In the genomic region with DNA sequence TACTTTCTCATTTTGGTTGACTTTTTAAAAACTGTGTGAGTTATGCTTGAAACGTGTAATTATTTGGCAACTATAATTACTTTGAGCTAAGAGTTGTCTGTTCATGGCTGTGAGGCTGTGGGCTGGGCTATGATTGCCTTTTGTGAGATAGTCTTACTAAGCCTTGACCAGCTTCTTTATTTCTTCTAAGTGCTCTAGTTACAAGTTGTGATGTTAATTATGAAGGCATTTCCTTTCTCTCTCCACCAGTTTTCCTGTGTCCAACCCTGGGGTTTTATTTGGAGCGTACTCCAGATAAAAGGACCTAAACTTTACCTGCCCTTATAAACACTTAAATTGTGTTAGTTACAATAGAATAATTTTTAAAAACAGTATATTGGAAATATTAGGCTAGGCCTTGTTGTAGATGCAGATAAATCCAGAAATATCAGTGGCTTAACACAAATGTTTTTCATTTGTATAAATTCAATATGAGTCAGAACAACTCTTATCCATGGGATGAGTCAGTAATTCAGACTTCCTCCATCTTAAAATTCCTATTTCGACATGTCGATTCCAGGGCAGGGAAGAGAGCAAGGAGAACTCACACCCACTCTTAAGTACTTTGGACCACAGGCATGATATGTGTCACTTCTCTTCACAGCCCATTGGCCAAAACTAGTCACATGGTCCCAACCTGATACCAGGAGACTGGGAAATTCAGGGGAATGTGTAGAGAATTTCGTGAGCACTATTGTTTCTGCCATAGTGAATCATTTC, we compare ENCODE assay signal across 14 cellular contexts. TPM values are rescaled to one million over a fixed set of nuclear protein-coding genes. Genes with fewer than 3 reads are reported as not detected.
A peak's percentile ranks its signal among the peaks of the same experiment; 100 is the strongest.
DNase-seq lines count a peak whose midpoint lies in the region; ATAC-seq, FAIRE-seq and TF ChIP-seq lines count a peak whose summit lies in the region.
"Had no signal": no experiment of that assay in that cellular context is flagged by ENCODE, and none has a peak within 500 bp of the region (broad histone marks: within the 10 kb centered on the region; RNA-seq: fewer than 3 reads in every experiment).

No MANE protein-coding gene starts in this region.

- H3K4me3 Mint-ChIP-seq in T-helper 2 cell treated with Interferon-gamma antibody and Interleukin-4, amounts not matched to agents 5 μg/mL and 100 μg/mL, for 36 hours, result no peak overlapping the region
- H3K4me3 Mint-ChIP-seq: nephron; stimulated activated naive B cell treated with anti-CD40 and anti-IgM and Interleukin-4, amounts not matched to agents 10 μg/mL and 1 μg/mL and 100 μg/mL, for 72 hours had no signal

- no peaks in the 10 kb centered on the region for H3K9me3 Mint-ChIP-seq in T-helper 2 cell treated with Interferon-gamma antibody and Interleukin-4, amounts not matched to agents 5 μg/mL and 100 μg/mL, for 36 hours
- H3K9me3 Mint-ChIP-seq: nephron; stimulated activated naive B cell treated with anti-CD40 and anti-IgM and Interleukin-4, amounts not matched to agents 10 μg/mL and 1 μg/mL and 100 μg/mL, for 72 hours had no signal

- H3K4me1 Mint-ChIP-seq in T-helper 2 cell treated with Interferon-gamma antibody and Interleukin-4, amounts not matched to agents 5 μg/mL and 100 μg/mL, for 36 hours (ENCODE audit: low read depth), result peaks cover 21% of the 10 kb centered on the region
- H3K4me1 Mint-ChIP-seq: nephron had no signal

- H3K36me3 ChIP-seq in BJ (ENCODE audit: control insufficient read depth, insufficient read depth, low read length) (no peaks in the 10 kb centered on the region), bronchial epithelial cell (ENCODE audit: control insufficient read depth, insufficient read depth, low read length) (no peaks in the 10 kb centered on the region)

- H3K4me3 ChIP-seq in BJ (ENCODE audit: low read depth, low read length) (no peak overlapping the region), bronchial epithelial cell (ENCODE audit: low read depth, low read length) (no peak overlapping the region)

- H3K27me3 ChIP-seq in BJ (ENCODE audit: control insufficient read depth, insufficient read depth, low read length) (no peaks in the 10 kb centered on the region), bronchial epithelial cell (ENCODE audit: control insufficient read depth, insufficient read depth, low read length) (no peaks in the 10 kb centered on the region)

- POLR2A ChIA-PET in BJ (lab: Charles Lee), result no interaction called here

- CTCF ChIA-PET in BJ (lab: Yijun Ruan, JAX), result no interaction called here

- TF ChIP-seq CTCF in BJ (IDR thresholded peaks at IDR 0.05; ENCODE audit: insufficient read depth, low read depth, low read length), result no peak
- no peak for TF ChIP-seq CTCF in bronchial epithelial cell (IDR thresholded peaks at IDR 0.05; ENCODE audit: insufficient read depth, low read length, severe bottlenecking)

- H3K36me3 Mint-ChIP-seq in T-helper 2 cell treated with Interferon-gamma antibody and Interleukin-4, amounts not matched to agents 5 μg/mL and 100 μg/mL, for 36 hours (ENCODE audit: low read depth), result peaks cover 53% of the 10 kb centered on the region

- no peaks in the 10 kb centered on the region for H3K27me3 Mint-ChIP-seq in T-helper 2 cell treated with Interferon-gamma antibody and Interleukin-4, amounts not matched to agents 5 μg/mL and 100 μg/mL, for 36 hours (ENCODE audit: low read depth)
- H3K27me3 Mint-ChIP-seq: stimulated activated naive B cell treated with anti-CD40 and anti-IgM and Interleukin-4, amounts not matched to agents 10 μg/mL and 1 μg/mL and 100 μg/mL, for 72 hours had no signal

- DNase-seq in BJ (ENCODE audit: low read depth) (peak; percentile 95), LHCN-M2 (ENCODE audit: low read depth) (peak; percentile 91), bronchial epithelial cell (ENCODE audit: low read depth) (peak; percentile 100), kidney tubule cell (ENCODE audit: low spot score) (peak; percentile 89), DMS79 treated with DMSO at 0.1 percent for 48 hours (lab: John Stamatoyannopoulos, UW) (no peak)
- no peak for DNase-seq in T-helper 2 cell treated with Interferon-gamma antibody and Interleukin-4, amounts not matched to agents 5 μg/mL and 100 μg/mL, for 36 hours (ENCODE audit: low spot score)
- no peak for DNase-seq in activated CD4-positive, alpha-beta T cell treated with anti-CD3 and anti-CD28 coated beads, Interleukin-2, amount 50 U/mL, for 48 hours
- DNase-seq: activated CD4-positive, CD25-positive, alpha-beta regulatory T cell treated with anti-CD3 and anti-CD28 coated beads, Interleukin-2, amount 50 U/mL, for 72 hours; activated gamma-delta T cell; KG1; SHP77 treated with DMSO at 0.1 percent for 48 hours; stimulated activated naive B cell treated with anti-CD40 and anti-IgM and Interleukin-4, amounts not matched to agents 10 μg/mL and 1 μg/mL and 100 μg/mL, for 72 hours had no signal

- no peak overlapping the region for H3K27ac Mint-ChIP-seq in T-helper 2 cell treated with Interferon-gamma antibody and Interleukin-4, amounts not matched to agents 5 μg/mL and 100 μg/mL, for 36 hours
- H3K27ac Mint-ChIP-seq: nephron; stimulated activated naive B cell treated with anti-CD40 and anti-IgM and Interleukin-4, amounts not matched to agents 10 μg/mL and 1 μg/mL and 100 μg/mL, for 72 hours had no signal

- ATAC-seq in HG02884 (IDR thresholded peaks at IDR 0.05; ENCODE audit: unreplicated experiment), result no peak
- ATAC-seq: stimulated activated naive B cell treated with anti-CD40 and anti-IgM and Interleukin-4, amounts not matched to agents 10 μg/mL and 1 μg/mL and 100 μg/mL, for 72 hours had no signal

- FAIRE-seq in bronchial epithelial cell (lab: Jason Lieb, UNC), result peak; percentile 96

RNA-seq across cellular contexts. Expression of a gene that starts 17.0 kb away (rescaled TPM):
- 4.2 and 6.6 TPM in 2 replicates for polyA plus RNA-seq in BJ (2011; rRNA removed)
- polyA minus RNA-seq in BJ (2011; rRNA and poly(A)+ RNA removed), result 2.0 and 3.2 TPM in 2 replicates
- total RNA-seq in LHCN-M2 (2014; rRNA removed), result 5.2 and 5.7 TPM in 2 replicates
- polyA plus RNA-seq in LHCN-M2 (2012), result 3.5 TPM
- 22.5 and 26.1 TPM in 2 replicates for total RNA-seq in bronchial epithelial cell

RNA-seq across cellular contexts. Expression of a gene that starts 34.9 kb away (rescaled TPM):
- polyA plus RNA-seq in BJ (2011; rRNA removed), result 76.5 and 86.5 TPM in 2 replicates
- polyA minus RNA-seq in BJ (2011; rRNA and poly(A)+ RNA removed), result 22.2 and 34.4 TPM in 2 replicates
- total RNA-seq in LHCN-M2 (2014; rRNA removed) (50.1 and 53.2 TPM in 2 replicates), bronchial epithelial cell (26.6 and 39.0 TPM in 2 replicates)
- 41.9 TPM for polyA plus RNA-seq in LHCN-M2 (2012)

RNA-seq across cellular contexts. Expression of a gene that starts 44.5 kb away (rescaled TPM):
- polyA plus RNA-seq in BJ (2011; rRNA removed), result 6.5 and 18.2 TPM in 2 replicates
- polyA minus RNA-seq in BJ (2011; rRNA and poly(A)+ RNA removed), result 15.4 and 15.9 TPM in 2 replicates
- total RNA-seq in LHCN-M2 (2014; rRNA removed), result 23.0 and 24.7 TPM in 2 replicates
- 5.7 TPM for polyA plus RNA-seq in LHCN-M2 (2012)
- 15.9 and 18.4 TPM in 2 replicates for total RNA-seq in bronchial epithelial cell

Comparison
In these comparisons a context has a peak if more than half of its experiments do, and no peak if none do; other contexts are left out.
1. DNase-seq: peak in BJ (single experiment), LHCN-M2 (single experiment), bronchial epithelial cell (single experiment) and kidney tubule cell (single experiment); none in T-helper 2 cell treated with Interferon-gamma antibody and Interleukin-4, amounts not matched to agents 5 μg/mL and 100 μg/mL, for 36 hours (single experiment), activated CD4-positive, alpha-beta T cell treated with anti-CD3 and anti-CD28 coated beads, Interleukin-2, amount 50 U/mL, for 48 hours (0 of 2) and DMS79 treated with DMSO at 0.1 percent for 48 hours (single experiment).